ENCODE assay signal across 1 cellular context in the genomic region with DNA sequence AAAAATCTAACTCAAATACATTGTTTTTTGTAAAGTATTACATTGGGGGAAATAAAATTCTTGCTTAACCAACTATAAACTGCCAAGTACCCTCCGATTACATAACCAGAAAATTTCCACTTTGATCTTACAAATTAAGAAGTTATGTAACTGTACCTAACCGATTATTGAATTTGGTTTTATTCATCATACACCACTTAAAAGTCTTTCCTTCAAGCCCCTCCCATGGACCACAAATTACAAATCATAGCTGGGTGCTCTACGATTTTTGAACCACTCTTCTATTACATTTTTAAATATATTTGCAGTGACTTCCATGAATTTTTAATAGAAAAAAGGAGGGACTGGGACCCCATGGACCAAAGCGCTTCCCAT.
TF ChIP-seq lines count a peak whose summit lies in the region.

No MANE protein-coding gene starts in this region.

TF ChIP-seq in WTC11, 78 proteins besides CTCF, POLR2A, EP300 and RAD21 (continued from another document):
- TF ChIP-seq, protein P1, sequence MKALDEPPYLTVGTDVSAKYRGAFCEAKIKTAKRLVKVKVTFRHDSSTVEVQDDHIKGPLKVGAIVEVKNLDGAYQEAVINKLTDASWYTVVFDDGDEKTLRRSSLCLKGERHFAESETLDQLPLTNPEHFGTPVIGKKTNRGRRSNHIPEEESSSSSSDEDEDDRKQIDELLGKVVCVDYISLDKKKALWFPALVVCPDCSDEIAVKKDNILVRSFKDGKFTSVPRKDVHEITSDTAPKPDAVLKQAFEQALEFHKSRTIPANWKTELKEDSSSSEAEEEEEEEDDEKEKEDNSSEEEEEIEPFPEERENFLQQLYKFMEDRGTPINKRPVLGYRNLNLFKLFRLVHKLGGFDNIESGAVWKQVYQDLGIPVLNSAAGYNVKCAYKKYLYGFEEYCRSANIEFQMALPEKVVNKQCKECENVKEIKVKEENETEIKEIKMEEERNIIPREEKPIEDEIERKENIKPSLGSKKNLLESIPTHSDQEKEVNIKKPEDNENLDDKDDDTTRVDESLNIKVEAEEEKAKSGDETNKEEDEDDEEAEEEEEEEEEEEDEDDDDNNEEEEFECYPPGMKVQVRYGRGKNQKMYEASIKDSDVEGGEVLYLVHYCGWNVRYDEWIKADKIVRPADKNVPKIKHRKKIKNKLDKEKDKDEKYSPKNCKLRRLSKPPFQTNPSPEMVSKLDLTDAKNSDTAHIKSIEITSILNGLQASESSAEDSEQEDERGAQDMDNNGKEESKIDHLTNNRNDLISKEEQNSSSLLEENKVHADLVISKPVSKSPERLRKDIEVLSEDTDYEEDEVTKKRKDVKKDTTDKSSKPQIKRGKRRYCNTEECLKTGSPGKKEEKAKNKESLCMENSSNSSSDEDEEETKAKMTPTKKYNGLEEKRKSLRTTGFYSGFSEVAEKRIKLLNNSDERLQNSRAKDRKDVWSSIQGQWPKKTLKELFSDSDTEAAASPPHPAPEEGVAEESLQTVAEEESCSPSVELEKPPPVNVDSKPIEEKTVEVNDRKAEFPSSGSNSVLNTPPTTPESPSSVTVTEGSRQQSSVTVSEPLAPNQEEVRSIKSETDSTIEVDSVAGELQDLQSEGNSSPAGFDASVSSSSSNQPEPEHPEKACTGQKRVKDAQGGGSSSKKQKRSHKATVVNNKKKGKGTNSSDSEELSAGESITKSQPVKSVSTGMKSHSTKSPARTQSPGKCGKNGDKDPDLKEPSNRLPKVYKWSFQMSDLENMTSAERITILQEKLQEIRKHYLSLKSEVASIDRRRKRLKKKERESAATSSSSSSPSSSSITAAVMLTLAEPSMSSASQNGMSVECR (CRISPR knock-in tag; IDR thresholded peaks at IDR 0.05; ENCODE audit: borderline replicate concordance), result no peak
- no peak for TF ChIP-seq CREM (CRISPR knock-in tag; IDR thresholded peaks at IDR 0.05)
- TF ChIP-seq CREB1 (CRISPR knock-in tag; IDR thresholded peaks at IDR 0.05), result no peak
- no peak for TF ChIP-seq TP53 (CRISPR knock-in tag; IDR thresholded peaks at IDR 0.05)
